19 cellular contexts compared by ENCODE assay signal in genomic region chr9:130518943-130519772, GRCh38.
A peak's percentile ranks its signal among the peaks of the same experiment; 100 is the strongest.
DNase-seq lines count a peak whose midpoint lies in the region; TF ChIP-seq lines count a peak whose summit lies in the region.
"Had no signal": no experiment of that assay in that cellular context is flagged by ENCODE, and none has a peak within 500 bp of the region (broad histone marks: within the 10 kb centered on the region; RNA-seq: fewer than 3 reads in every experiment).

No MANE protein-coding gene starts in this region.

- TF ChIP-seq CTCF in lower leg skin (IDR thresholded peaks at IDR 0.05), result no peak

- intact Hi-C loops in lower leg skin (cut with DNase I; ENCODE audit: low total_unique reads), result no loop called here

- no peak overlapping the region for H3K4me3 ChIP-seq in lower leg skin (ENCODE audit: low read depth, poor library complexity, severe bottlenecking)
- H3K4me3 ChIP-seq: body of pancreas, lung, stomach had no signal

- 75% methylated on average over 24 of the region's 24 CpGs for WGBS in lower leg skin, 2 donors

- DNase-seq in NCI-H82 (lab: John Stamatoyannopoulos, UW), result peak; percentile 55
- DNase-seq in NCI-H82 treated with DMSO at 0.1 percent for 48 hours (lab: John Stamatoyannopoulos, UW; ENCODE audit: unreplicated experiment), result no peak
- DNase-seq in NCI-H1092 treated with DMSO at 0.1 percent for 48 hours (lab: John Stamatoyannopoulos, UW), result peak; percentile 56
- DNase-seq in cerebellum (ENCODE audit: low spot score), result peak; percentile 70
- DNase-seq in retina, result peak; percentile 64
- DNase-seq in NCI-H1436 (lab: John Stamatoyannopoulos, UW), result no peak
- DNase-seq in lower leg skin (ENCODE audit: low spot score in 2 of 2), result no peak
- no peak for DNase-seq in GM19238 (ENCODE audit: insufficient read length, low spot score)
- DNase-seq: activated B cell treated with CpG ODN at 0.5 μM for 24 hours; activated CD4-positive, alpha-beta memory T cell treated with anti-CD3 and anti-CD28 coated beads, Interleukin-2, amount 10 ng/mL, durations not matched to agents 7 days and 5 days; activated effector memory CD4-positive, alpha-beta T cell treated with Interleukin-2 at 50 U/mL for 16 hours; body of pancreas; effector memory CD8-positive, alpha-beta T cell; islet precursor cell; NCI-H1694; stomach; T-helper 9 cell; trophoblast cell had no signal

- TF ChIP-seq POLR2A in lower leg skin (IDR thresholded peaks at IDR 0.05), result no peak

Comparison
In these comparisons a context has a peak if more than half of its experiments do, and no peak if none do; other contexts are left out.
1. DNase-seq: peak in NCI-H82 (single experiment), NCI-H1092 treated with DMSO at 0.1 percent for 48 hours (single experiment), cerebellum (single experiment) and retina (single experiment); none in NCI-H82 treated with DMSO at 0.1 percent for 48 hours (single experiment), NCI-H1436 (single experiment), lower leg skin (0 of 2) and GM19238 (single experiment).